ENCODE assay signal across 8 cellular contexts in the genomic region with DNA sequence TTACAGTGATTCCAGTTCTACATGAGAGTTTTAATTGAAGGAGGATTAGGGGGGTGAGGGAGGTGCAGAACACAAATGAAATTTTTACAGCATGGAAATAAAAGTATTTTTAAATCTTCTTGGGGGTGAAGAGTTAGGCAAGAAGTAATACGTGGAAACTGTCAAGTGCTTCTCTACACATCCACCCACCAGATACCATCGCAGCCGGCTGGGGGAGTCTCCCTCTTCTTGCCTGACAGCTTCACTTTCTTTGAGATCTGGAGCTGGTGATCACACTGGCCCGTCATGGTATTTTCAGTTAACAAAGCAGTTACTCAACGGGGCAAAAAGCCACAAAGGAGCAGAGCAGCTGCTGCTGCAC. TPM values are rescaled to one million over a fixed set of nuclear protein-coding genes. Genes with fewer than 3 reads are reported as not detected.
DNase-seq lines count a peak whose midpoint lies in the region; ATAC-seq, FAIRE-seq and TF ChIP-seq lines count a peak whose summit lies in the region.

No MANE protein-coding gene starts in this region.

- peak overlapping the region; percentile 71 for H3K27ac Mint-ChIP-seq in activated naive CD4-positive, alpha-beta T cell treated with anti-CD3 and anti-CD28 coated beads, Interleukin-2, amount 50 U/mL, for 24 hours

- whole genome bisulfite sequencing in heart right ventricle, 2 donors: 1 to 3% methylated on average over 5 of the region's 5 CpGs

- FAIRE-seq in keratinocyte (lab: Jason Lieb, UNC): no peak

- peaks cover 0 to 44% (median 22%) of the 10 kb centered on the region in 9 donors for H3K4me1 ChIP-seq in heart right ventricle
- H3K4me1 ChIP-seq in keratinocyte (ENCODE audit: control insufficient read depth, extremely low read depth, insufficient read depth, low read length): peaks cover 21% of the 10 kb centered on the region
- peaks cover 7 to 14% of the 10 kb centered on the region in 2 donors for H3K4me1 ChIP-seq in thoracic aorta (ENCODE audit: control insufficient read depth in 1 of 2, low read depth in 2 of 2)

- H3K36me3 ChIP-seq in heart right ventricle (no peaks in the 10 kb centered on the region), keratinocyte (ENCODE audit: control insufficient read depth in 2 of 2, extremely low read depth in 1 of 2, insufficient read depth in 2 of 2, low read length in 2 of 2) (no peaks in the 10 kb centered on the region), thoracic aorta (no peaks in the 10 kb centered on the region)

- H3K9me3 ChIP-seq in heart right ventricle (no peaks in the 10 kb centered on the region), keratinocyte (ENCODE audit: control insufficient read depth, low read depth, low read length) (no peaks in the 10 kb centered on the region), thoracic aorta (no peaks in the 10 kb centered on the region)

- ATAC-seq in heart right ventricle (no peak), Right ventricle myocardium inferior (no peak), thoracic aorta (ENCODE audit: insufficient number of reproducible peaks, low FRiP score, low read depth) (no peak), GM19023 (IDR thresholded peaks at IDR 0.05; ENCODE audit: unreplicated experiment) (no peak)

- TF ChIP-seq CTCF in heart right ventricle (IDR thresholded peaks at IDR 0.05) (no peak), keratinocyte (optimal IDR thresholded peaks at IDR 0.05 in 1 of 3, IDR thresholded peaks at IDR 0.05 in 1 of 3, conservative IDR thresholded peaks at IDR 0.05 in 1 of 3; ENCODE audit: extremely low read depth in 1 of 3, insufficient read depth in 2 of 3, low read length in 3 of 3) (no peak), thoracic aorta (IDR thresholded peaks at IDR 0.05) (no peak)

- H3K4me3 ChIP-seq in heart right ventricle: peak overlapping the region; percentile 54 to 90 (median 82)
- H3K4me3 ChIP-seq in keratinocyte (ENCODE audit: control insufficient read depth in 2 of 3, extremely low read depth in 1 of 3, insufficient read depth in 2 of 3, low read depth in 1 of 3, low read length in 3 of 3): peak overlapping the region; percentile 66 to 86 (median 80)
- peak overlapping the region; percentile 87 for H3K4me3 ChIP-seq in thoracic aorta

- H3K36me3 Mint-ChIP-seq in activated naive CD4-positive, alpha-beta T cell treated with anti-CD3 and anti-CD28 coated beads, Interleukin-2, amount 50 U/mL, for 24 hours: no peaks in the 10 kb centered on the region

- H3K27me3 ChIP-seq in heart right ventricle (peaks cover 0 to 20% (median 0%) of the 10 kb centered on the region in 7 donors), keratinocyte (ENCODE audit: control insufficient read depth, extremely low read depth, insufficient read depth, low read length) (peaks cover 16% of the 10 kb centered on the region), thoracic aorta (replicated peaks; ENCODE audit: insufficient read depth) (no peaks in the 10 kb centered on the region)

- DNase-seq in heart right ventricle: no peak
- no peak for DNase-seq in Right ventricle myocardium inferior (ENCODE audit: missing footprints)
- DNase-seq in keratinocyte (ENCODE audit: low read depth, low spot score): no peak
- DNase-seq in thoracic aorta (ENCODE audit: low spot score): no peak
- no peak for DNase-seq in DMS114 treated with DMSO at 0.1 percent for 48 hours (lab: John Stamatoyannopoulos, UW; ENCODE audit: unreplicated experiment)
- DNase-seq in middle frontal gyrus (ENCODE audit: extremely low spot score, low spot score): no peak

- no peaks in the 10 kb centered on the region for H3K79me2 ChIP-seq in keratinocyte (ENCODE audit: control insufficient read depth, insufficient read depth, low read length)

- H3K27ac ChIP-seq in heart right ventricle (peak overlapping the region; percentile 84 to 100 (median 98)), keratinocyte (ENCODE audit: control insufficient read depth, insufficient read depth, low read length) (peak overlapping the region; percentile 82), thoracic aorta (peak overlapping the region; percentile 96 to 97)

- peaks cover 7% of the 10 kb centered on the region for H3K27me3 Mint-ChIP-seq in activated naive CD4-positive, alpha-beta T cell treated with anti-CD3 and anti-CD28 coated beads, Interleukin-2, amount 50 U/mL, for 24 hours

- H4K20me1 ChIP-seq in keratinocyte (ENCODE audit: control insufficient read depth, extremely low read depth, insufficient read depth, low read length): no peaks in the 10 kb centered on the region

- H2AFZ ChIP-seq in keratinocyte (ENCODE audit: control insufficient read depth, low read length): peak overlapping the region; percentile 74

- H3K9me3 Mint-ChIP-seq in activated naive CD4-positive, alpha-beta T cell treated with anti-CD3 and anti-CD28 coated beads, Interleukin-2, amount 50 U/mL, for 24 hours: no peaks in the 10 kb centered on the region

- intact Hi-C loops in heart right ventricle (cut with DNase I): loop anchor here in 7 of 10 donors (2.0 to 10.0 kb wide), 7 partner anchors 87 to 634 kb away; partner anchors contain the start of genes ERP44 (in 1 of the 7), INVS (in 1 of the 7) and STX17 (in 1 of the 7)
- intact Hi-C loops in Right ventricle myocardium inferior (cut with DNase I): loop anchor here (10.0 kb wide), 1 partner anchor 506 kb away; no protein-coding TSS in a partner anchor

- dilution Hi-C loops in keratinocyte (cut with MboI; ENCODE audit: extremely low pct_ligation_motif_present, low sequenced_read_pairs): no loop called here

- peak overlapping the region; percentile 59 for H3K4me2 ChIP-seq in keratinocyte (ENCODE audit: control insufficient read depth, extremely low read depth, insufficient read depth, low read depth, low read length)

- peak overlapping the region; percentile 99 for H3K4me3 Mint-ChIP-seq in activated naive CD4-positive, alpha-beta T cell treated with anti-CD3 and anti-CD28 coated beads, Interleukin-2, amount 50 U/mL, for 24 hours

- H3K9me1 ChIP-seq in keratinocyte (ENCODE audit: control insufficient read depth, extremely low read depth, insufficient read depth, low read length): no peaks in the 10 kb centered on the region

- H3K4me1 Mint-ChIP-seq in activated naive CD4-positive, alpha-beta T cell treated with anti-CD3 and anti-CD28 coated beads, Interleukin-2, amount 50 U/mL, for 24 hours: peaks cover 44% of the 10 kb centered on the region

- peak overlapping the region; percentile 89 for H3K9ac ChIP-seq in keratinocyte (ENCODE audit: control insufficient read depth, extremely low read depth, insufficient read depth, low read length)

RNA-seq across cellular contexts. Expression of gene NR4A3, which starts 2.6 kb away (rescaled TPM):
- total RNA-seq in heart right ventricle (100 to 1,000 TPM in 1 of 10 donors, 10 to 100 TPM in 5, 1 to 10 TPM in 4; 4.1 to 148 (median 14.7) TPM), Right ventricle myocardium inferior (3.9 TPM), thoracic aorta (10 to 100 TPM in 1 of 2 donors, 1 to 10 TPM in 1; 9.7 to 36.9 TPM)
- polyA plus RNA-seq in heart right ventricle (1 to 10 TPM; 2.6 to 7.2 TPM), keratinocyte (0.13 to 0.16 TPM in 2 of 3 replicates, not detected in the other)
- 0.32 TPM for polyA plus RNA-seq in keratinocyte (2011; ENCODE audit: low read depth)
- 0.02 and 0.09 TPM in 2 replicates for polyA plus RNA-seq in keratinocyte (2011; cell fraction: cytosol; rRNA removed)
- 2.1 and 4.3 TPM in 2 replicates for polyA plus RNA-seq in keratinocyte (2011; cell fraction: nucleus; rRNA removed)
- 0.41 TPM in 1 of 2 replicates, not detected in the other for polyA plus RNA-seq in keratinocyte (2012; ENCODE audit: low replicate concordance)
- 1.1 to 1.2 TPM in 2 of 3 replicates, not detected in the other for polyA minus RNA-seq in keratinocyte
- polyA minus RNA-seq in keratinocyte (2011; cell fraction: cytosol; rRNA and poly(A)+ RNA removed): not detected
- polyA minus RNA-seq in keratinocyte (2011; cell fraction: nucleus; rRNA and poly(A)+ RNA removed): 13.0 and 21.7 TPM in 2 replicates
